In genomic region chr11:67245046-67245445, GRCh38 we compare ENCODE assay signal across 30 cellular contexts. TPM values are rescaled to one million over a fixed set of nuclear protein-coding genes. Genes with fewer than 3 reads are reported as not detected.
A peak's percentile ranks its signal among the peaks of the same experiment; 100 is the strongest.
DNase-seq lines count a peak whose midpoint lies in the region; ATAC-seq and TF ChIP-seq lines count a peak whose summit lies in the region.
"Had no signal": no experiment of that assay in that cellular context is flagged by ENCODE, and none has a peak within 500 bp of the region (broad histone marks: within the 10 kb centered on the region; RNA-seq: fewer than 3 reads in every experiment).

No MANE protein-coding gene starts in this region.

- peaks cover 80% of the 10 kb centered on the region for H3K79me2 ChIP-seq in PC-9 (ENCODE audit: low read depth)
- H3K79me2 ChIP-seq in osteoblast (ENCODE audit: insufficient read depth, low read length) = peaks cover 61% of the 10 kb centered on the region

- intact Hi-C loops in PC-9 (cut with micrococcal nuclease; ENCODE audit: unreplicated experiment) = loop anchor here (10.0 kb wide), 2 partner anchors 130 to 290 kb away; partner anchors contain the start of genes CLCF1 and PC

- no peaks in the 10 kb centered on the region for H3K9me2 ChIP-seq in PC-9 (ENCODE audit: insufficient read depth)
- H3K9me2 ChIP-seq: SK-N-SH had no signal

- H3K4me2 ChIP-seq in PC-9 = peak overlapping the region; percentile 45; the same call in 1 of the 2 replicates
- no peak overlapping the region for H3K4me2 ChIP-seq in osteoblast (ENCODE audit: insufficient read depth, low read length)
- H3K4me2 ChIP-seq: BLaER1, GM23338, SK-N-SH, smooth muscle cell had no signal

- ATAC-seq in stimulated activated effector memory CD8-positive, alpha-beta T cell treated with anti-CD3 and anti-CD28 coated beads, Interleukin-12 subunit alpha, Interleukin-12 subunit beta, amount 100 ng/mL, for 72 hours = no peak
- no peak for ATAC-seq in HG03196 (IDR thresholded peaks at IDR 0.05; ENCODE audit: unreplicated experiment)
- ATAC-seq: GM23338, HepG2, pancreas, upper lobe of right lung had no signal

- H2AFZ ChIP-seq in PC-9 (no peak overlapping the region), osteoblast (ENCODE audit: low read length) (no peak overlapping the region)
- H2AFZ ChIP-seq: GM23338 had no signal

- peak overlapping the region; percentile 56 for H3K27ac Mint-ChIP-seq in activated naive CD4-positive, alpha-beta T cell treated with anti-CD3 and anti-CD28 coated beads, Interleukin-2, amount 50 U/mL, for 24 hours
- peak overlapping the region; percentile 41 for H3K27ac Mint-ChIP-seq in chondrocyte (ENCODE audit: unreplicated experiment)
- peak overlapping the region; percentile 89 for H3K27ac Mint-ChIP-seq in stimulated activated effector memory CD8-positive, alpha-beta T cell treated with anti-CD3 and anti-CD28 coated beads, Interleukin-12 subunit alpha, Interleukin-12 subunit beta, amount 100 ng/mL, for 72 hours
- H3K27ac Mint-ChIP-seq: GM23338; T-helper 1 cell treated with Interleukin-12 subunit alpha and Interleukin-12 subunit beta and Interleukin-4 antibody, amounts not matched to agents 30 μg/mL and 1 μg/mL, for 36 hours had no signal

- CTCF ChIA-PET in PC-9 (lab: Charles Lee) = interaction anchor here (0.7 kb wide), 1 partner anchor 20 kb away, joined by 11 read pairs; no protein-coding TSS in a partner anchor

- POLR2A ChIA-PET in PC-9 (lab: Charles Lee; ENCODE audit: unreplicated experiment) = no interaction called here

- peaks cover 65% of the 10 kb centered on the region for H3K4me1 Mint-ChIP-seq in activated naive CD4-positive, alpha-beta T cell treated with anti-CD3 and anti-CD28 coated beads, Interleukin-2, amount 50 U/mL, for 24 hours
- H3K4me1 Mint-ChIP-seq in chondrocyte (ENCODE audit: low read depth) = peaks cover 38% of the 10 kb centered on the region
- peaks cover 57% of the 10 kb centered on the region for H3K4me1 Mint-ChIP-seq in stimulated activated effector memory CD8-positive, alpha-beta T cell treated with anti-CD3 and anti-CD28 coated beads, Interleukin-12 subunit alpha, Interleukin-12 subunit beta, amount 100 ng/mL, for 72 hours

- no peaks in the 10 kb centered on the region for H3K9me3 ChIP-seq in PC-9 (ENCODE audit: insufficient read depth, low read depth)
- H3K9me3 ChIP-seq in osteoblast (ENCODE audit: low read depth, low read length) = no peaks in the 10 kb centered on the region
- H3K9me3 ChIP-seq: BLaER1, pancreas, right atrium auricular region, SK-N-SH, upper lobe of right lung had no signal

- no peaks in the 10 kb centered on the region for H3K27me3 Mint-ChIP-seq in activated naive CD4-positive, alpha-beta T cell treated with anti-CD3 and anti-CD28 coated beads, Interleukin-2, amount 50 U/mL, for 24 hours
- H3K27me3 Mint-ChIP-seq in chondrocyte (ENCODE audit: low read depth) = no peaks in the 10 kb centered on the region

- peaks cover 44% of the 10 kb centered on the region for H3K36me3 Mint-ChIP-seq in activated naive CD4-positive, alpha-beta T cell treated with anti-CD3 and anti-CD28 coated beads, Interleukin-2, amount 50 U/mL, for 24 hours
- H3K36me3 Mint-ChIP-seq in chondrocyte (ENCODE audit: low read depth) = peaks cover 43% of the 10 kb centered on the region
- H3K36me3 Mint-ChIP-seq in stimulated activated effector memory CD8-positive, alpha-beta T cell treated with anti-CD3 and anti-CD28 coated beads, Interleukin-12 subunit alpha, Interleukin-12 subunit beta, amount 100 ng/mL, for 72 hours = peaks cover 100% of the 10 kb centered on the region

- H3K27ac ChIP-seq in PC-9 (peak overlapping the region; percentile 57), osteoblast (ENCODE audit: low read depth, low read length) (no peak overlapping the region)
- H3K27ac ChIP-seq: BLaER1, brain microvascular endothelial cell, pancreas, right atrium auricular region, upper lobe of right lung had no signal

- BruUV-seq in PC-9 (replicated peaks; lab: Mats Ljungman, UMichigan) = no TSS peak

- H4K20me1 ChIP-seq in PC-9 (ENCODE audit: insufficient read depth) = peaks cover 36% of the 10 kb centered on the region
- H4K20me1 ChIP-seq in osteoblast (ENCODE audit: insufficient read depth, low read length) = peaks cover 61% of the 10 kb centered on the region

- H3K27me3 ChIP-seq in PC-9 (ENCODE audit: insufficient read depth, low read depth) = no peaks in the 10 kb centered on the region
- no peaks in the 10 kb centered on the region for H3K27me3 ChIP-seq in osteoblast (ENCODE audit: insufficient read depth, low read length)
- H3K27me3 ChIP-seq: BLaER1, brain microvascular endothelial cell, pancreas, right atrium auricular region, upper lobe of right lung had no signal

- no peak for DNase-seq in activated naive CD4-positive, alpha-beta T cell treated with anti-CD3 and anti-CD28 coated beads, Interleukin-2, amount 50 U/mL, for 16 hours
- no peak for DNase-seq in PC-9
- no peak for DNase-seq in chondrocyte (ENCODE audit: low spot score)
- DNase-seq in stimulated activated effector memory CD8-positive, alpha-beta T cell treated with anti-CD3 and anti-CD28 coated beads, Interleukin-12 subunit alpha, Interleukin-12 subunit beta, amount 100 ng/mL, for 72 hours (ENCODE audit: low spot score in 2 of 2) = no peak
- no peak for DNase-seq in osteoblast (ENCODE audit: insufficient read length, low spot score, missing footprints)
- no peak for DNase-seq in AG20443 (ENCODE audit: low spot score)
- DNase-seq: activated CD4-positive, alpha-beta T cell treated with anti-CD3 and anti-CD28 coated beads for 48 hours; activated effector memory CD4-positive, alpha-beta T cell treated with Interleukin-2 at 50 U/mL for 16 hours; amniotic stem cell; brain microvascular endothelial cell; Kasumi-1; midbrain; NCI-H1436; NCI-H2081 treated with DMSO at 0.1 percent for 48 hours; NCI-H345; OCI-M1; pancreas; SK-N-SH; stimulated activated CD4-positive, alpha-beta T cell treated with anti-CD3 and anti-CD28 coated beads, Interleukin-1b, Interleukin-23, amount 100 ng/mL, for 48 hours; stimulated activated CD8-positive, alpha-beta memory T cell treated with anti-CD3 and anti-CD28 coated beads, Interleukin-4, amount 100 ng/mL, for 48 hours; upper lobe of right lung had no signal

- TF ChIP-seq CTCF in PC-9 (conservative IDR thresholded peaks at IDR 0.05) (no peak), chondrocyte (IDR thresholded peaks at IDR 0.05) (no peak), osteoblast (IDR thresholded peaks at IDR 0.05; ENCODE audit: extremely low read depth, low read depth, low read length) (no peak)

- peaks cover 79% of the 10 kb centered on the region for H3F3A ChIP-seq in PC-9 (ENCODE audit: insufficient read depth, low read depth)

- no peaks in the 10 kb centered on the region for H3K9me3 Mint-ChIP-seq in activated naive CD4-positive, alpha-beta T cell treated with anti-CD3 and anti-CD28 coated beads, Interleukin-2, amount 50 U/mL, for 24 hours
- H3K9me3 Mint-ChIP-seq in chondrocyte (ENCODE audit: low read depth) = no peaks in the 10 kb centered on the region
- no peaks in the 10 kb centered on the region for H3K9me3 Mint-ChIP-seq in stimulated activated effector memory CD8-positive, alpha-beta T cell treated with anti-CD3 and anti-CD28 coated beads, Interleukin-12 subunit alpha, Interleukin-12 subunit beta, amount 100 ng/mL, for 72 hours
- H3K9me3 Mint-ChIP-seq: GM23338; nephron; T-helper 1 cell treated with Interleukin-12 subunit alpha and Interleukin-12 subunit beta and Interleukin-4 antibody, amounts not matched to agents 30 μg/mL and 1 μg/mL, for 36 hours had no signal

- H3K4me3 Mint-ChIP-seq in activated naive CD4-positive, alpha-beta T cell treated with anti-CD3 and anti-CD28 coated beads, Interleukin-2, amount 50 U/mL, for 24 hours = peak overlapping the region; percentile 15
- H3K4me3 Mint-ChIP-seq in chondrocyte (ENCODE audit: unreplicated experiment) = no peak overlapping the region
- H3K4me3 Mint-ChIP-seq in stimulated activated effector memory CD8-positive, alpha-beta T cell treated with anti-CD3 and anti-CD28 coated beads, Interleukin-12 subunit alpha, Interleukin-12 subunit beta, amount 100 ng/mL, for 72 hours = no peak overlapping the region
- H3K4me3 Mint-ChIP-seq: GM23338; nephron; T-helper 1 cell treated with Interleukin-12 subunit alpha and Interleukin-12 subunit beta and Interleukin-4 antibody, amounts not matched to agents 30 μg/mL and 1 μg/mL, for 36 hours had no signal

- no peak overlapping the region for H3K4me3 ChIP-seq in PC-9
- no peak overlapping the region for H3K4me3 ChIP-seq in osteoblast (ENCODE audit: insufficient read depth, low read length)
- H3K4me3 ChIP-seq: BLaER1, GM23338, pancreas, right atrium auricular region, smooth muscle cell, upper lobe of right lung had no signal

- H3K4me1 ChIP-seq in PC-9 (replicated peaks; ENCODE audit: insufficient read depth) (peaks cover 80% of the 10 kb centered on the region), osteoblast (ENCODE audit: insufficient read depth, low read length) (peaks cover 36% of the 10 kb centered on the region)

- H3K36me3 ChIP-seq in PC-9 (ENCODE audit: low read depth) (peaks cover 59% of the 10 kb centered on the region), osteoblast (ENCODE audit: insufficient read depth, low read length) (peaks cover 70% of the 10 kb centered on the region)

RNA-seq across cellular contexts. Expression of gene GRK2, which starts 21.2 kb away (rescaled TPM):
- total RNA-seq in PC-9 (2021) = 76.7 and 102 TPM in 2 replicates
- 34.0 to 38.3 TPM (median 36.1 TPM) in 3 replicates for total RNA-seq in chondrocyte
- 21.4 and 23.6 TPM in 2 replicates for total RNA-seq in osteoblast

RNA-seq across cellular contexts. Expression of gene ANKRD13D, which starts 44.1 kb away (rescaled TPM):
- total RNA-seq in PC-9 (2021) = 79.6 and 93.2 TPM in 2 replicates
- total RNA-seq in chondrocyte = 40.0 to 51.8 TPM (median 47.8 TPM) in 3 replicates
- 33.0 and 34.4 TPM in 2 replicates for total RNA-seq in osteoblast

RNA-seq across cellular contexts. Expression of gene SSH3, which starts 58.3 kb away (rescaled TPM):
- total RNA-seq in PC-9 (2021) = 97.8 and 124 TPM in 2 replicates
- total RNA-seq in chondrocyte = 19.8 to 30.0 TPM (median 28.4 TPM) in 3 replicates
- total RNA-seq in osteoblast = 13.3 and 25.0 TPM in 2 replicates
